In the genomic region with DNA sequence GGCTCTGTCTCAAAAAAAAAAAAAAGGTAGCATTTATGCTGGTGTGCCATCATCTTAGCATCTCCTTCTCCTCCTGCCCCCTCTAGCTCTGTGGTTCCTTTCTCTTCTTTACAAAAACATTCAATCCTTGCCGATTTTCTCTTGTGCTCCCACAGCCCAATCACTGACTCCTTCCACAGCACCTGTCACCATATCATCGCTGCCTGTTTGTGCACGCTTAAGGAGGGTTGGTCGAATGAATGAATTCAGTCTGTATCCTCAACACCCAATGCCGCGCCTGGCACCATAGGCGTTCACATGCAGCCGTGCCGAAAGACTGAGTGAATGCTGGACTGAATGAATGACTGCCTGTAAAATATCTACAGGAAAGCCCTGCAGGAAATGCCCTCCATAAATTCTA, we compare ENCODE assay signal across 13 cellular contexts.
A peak's percentile ranks its signal among the peaks of the same experiment; 100 is the strongest.
DNase-seq lines count a peak whose midpoint lies in the region; TF ChIP-seq lines count a peak whose summit lies in the region.
"Had no signal": no experiment of that assay in that cellular context is flagged by ENCODE, and none has a peak within 500 bp of the region (broad histone marks: within the 10 kb centered on the region; RNA-seq: fewer than 3 reads in every experiment).

No MANE protein-coding gene starts in this region.

- H3K27ac ChIP-seq in 22Rv1, result peak overlapping the region; percentile 92; the same call in 1 of the 2 replicates
- peak overlapping the region; percentile 50 for H3K27ac ChIP-seq in effector memory CD4-positive, alpha-beta T cell (ENCODE audit: insufficient read depth, low read length, poor library complexity, severe bottlenecking)
- H3K27ac ChIP-seq: body of pancreas had no signal

- H3K4me3 ChIP-seq in GM12875 (ENCODE audit: low read depth, low read length) (peak overlapping the region; percentile 19), foreskin fibroblast (ENCODE audit: low read depth in 1 of 2, low read length in 2 of 2) (no peak overlapping the region)
- peak overlapping the region; percentile 7 for H3K4me3 ChIP-seq in effector memory CD4-positive, alpha-beta T cell (ENCODE audit: insufficient read depth, low read depth, low read length, poor library complexity, severe bottlenecking)
- H3K4me3 ChIP-seq: body of pancreas had no signal

- no peaks in the 10 kb centered on the region for H3K36me3 ChIP-seq in effector memory CD4-positive, alpha-beta T cell (ENCODE audit: control insufficient read depth, insufficient read depth, low read length)
- H3K36me3 ChIP-seq: BE2C had no signal

- no peaks in the 10 kb centered on the region for H3K27me3 Mint-ChIP-seq in T-helper 1 cell treated with Interleukin-12 subunit alpha and Interleukin-12 subunit beta and Interleukin-4 antibody, amounts not matched to agents 30 μg/mL and 1 μg/mL, for 36 hours (ENCODE audit: low read depth)

- no peak for DNase-seq in effector memory CD4-positive, alpha-beta T cell
- DNase-seq in NCI-H2081 (lab: John Stamatoyannopoulos, UW) (no peak), NCI-H82 treated with DMSO at 0.1 percent for 48 hours (lab: John Stamatoyannopoulos, UW; ENCODE audit: unreplicated experiment) (no peak), foreskin fibroblast (no peak), Ammon's horn (ENCODE audit: low spot score) (no peak)
- DNase-seq: activated CD4-positive, CD25-positive, alpha-beta regulatory T cell treated with anti-CD3 and anti-CD28 coated beads, Interleukin-2, amount 50 U/mL, for 72 hours; BE2C; NCI-H1930; small intestine had no signal

- H3K9me3 ChIP-seq in effector memory CD4-positive, alpha-beta T cell (ENCODE audit: control insufficient read depth, low read length), result no peaks in the 10 kb centered on the region
- H3K9me3 ChIP-seq: BE2C, body of pancreas had no signal

- peaks cover 54% of the 10 kb centered on the region for H3K4me1 Mint-ChIP-seq in T-helper 1 cell treated with Interleukin-12 subunit alpha and Interleukin-12 subunit beta and Interleukin-4 antibody, amounts not matched to agents 30 μg/mL and 1 μg/mL, for 36 hours (ENCODE audit: low read depth)

- H3K27me3 ChIP-seq in effector memory CD4-positive, alpha-beta T cell (replicated peaks; ENCODE audit: control insufficient read depth, insufficient read depth, low read length, poor library complexity, severe bottlenecking), result no peaks in the 10 kb centered on the region
- H3K27me3 ChIP-seq: BE2C, body of pancreas had no signal

- no peak for TF ChIP-seq CTCF in 22Rv1 (IDR thresholded peaks at IDR 0.05)
- no peak for TF ChIP-seq CTCF in GM12875 (IDR thresholded peaks at IDR 0.05; ENCODE audit: borderline replicate concordance, insufficient read depth, low read depth, low read length)
- no peak for TF ChIP-seq CTCF in foreskin fibroblast (IDR thresholded peaks at IDR 0.05; ENCODE audit: low read depth, low read length)

- H3K4me3 Mint-ChIP-seq in T-helper 1 cell treated with Interleukin-12 subunit alpha and Interleukin-12 subunit beta and Interleukin-4 antibody, amounts not matched to agents 30 μg/mL and 1 μg/mL, for 36 hours, result peak overlapping the region; percentile 86

- H3K9me3 Mint-ChIP-seq in T-helper 1 cell treated with Interleukin-12 subunit alpha and Interleukin-12 subunit beta and Interleukin-4 antibody, amounts not matched to agents 30 μg/mL and 1 μg/mL, for 36 hours, result no peaks in the 10 kb centered on the region

- peaks cover 1% of the 10 kb centered on the region for H3K36me3 Mint-ChIP-seq in T-helper 1 cell treated with Interleukin-12 subunit alpha and Interleukin-12 subunit beta and Interleukin-4 antibody, amounts not matched to agents 30 μg/mL and 1 μg/mL, for 36 hours (ENCODE audit: low read depth)

- H3K27ac Mint-ChIP-seq in T-helper 1 cell treated with Interleukin-12 subunit alpha and Interleukin-12 subunit beta and Interleukin-4 antibody, amounts not matched to agents 30 μg/mL and 1 μg/mL, for 36 hours, result peak overlapping the region; percentile 97

- H3K4me1 ChIP-seq in effector memory CD4-positive, alpha-beta T cell (ENCODE audit: control insufficient read depth, insufficient read depth, low read length, poor library complexity, severe bottlenecking), result peaks cover 21% of the 10 kb centered on the region
- H3K4me1 ChIP-seq: BE2C had no signal

Comparison
In these comparisons a context has a peak if more than half of its experiments do, and no peak if none do; other contexts are left out.
1. H3K4me3 ChIP-seq: peak in GM12875 (single experiment) and effector memory CD4-positive, alpha-beta T cell (single experiment); none in foreskin fibroblast (0 of 2).